Comparison of ENCODE assay signal across 18 cellular contexts in the genomic region with DNA sequence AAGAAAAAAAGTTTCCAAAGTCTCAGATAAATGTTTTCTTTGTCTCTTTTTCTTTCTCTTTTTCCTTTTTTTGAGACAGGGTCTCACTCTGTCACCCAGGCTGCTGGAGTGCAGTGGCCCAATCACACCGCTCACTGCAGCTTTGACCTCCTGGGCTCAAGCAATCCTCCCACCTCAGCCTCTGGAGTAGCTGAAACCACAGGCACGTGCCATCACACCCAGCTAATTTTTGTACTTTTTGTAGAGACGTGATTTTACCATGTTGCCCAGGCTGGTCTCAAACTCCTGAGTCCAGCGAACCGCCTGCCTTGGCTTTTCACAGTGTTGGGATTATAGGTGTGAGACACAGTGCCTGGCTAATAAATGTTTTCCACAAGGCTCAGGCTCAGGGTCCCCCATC. TPM values are rescaled to one million over a fixed set of nuclear protein-coding genes. Genes with fewer than 3 reads are reported as not detected.
DNase-seq lines count a peak whose midpoint lies in the region; ATAC-seq, FAIRE-seq and TF ChIP-seq lines count a peak whose summit lies in the region.
"Had no signal": no experiment of that assay in that cellular context is flagged by ENCODE, and none has a peak within 500 bp of the region (broad histone marks: within the 10 kb centered on the region; RNA-seq: fewer than 3 reads in every experiment).

No MANE protein-coding gene starts in this region.

- H3K9ac ChIP-seq in BLaER1 (no peak overlapping the region), H1 (replicated peaks in 1 of 4; ENCODE audit: extremely low read depth in 1 of 4, low read depth in 3 of 4, low read length in 3 of 4) (no peak overlapping the region), neuronal stem cell (ENCODE audit: low read depth, low read length, poor library complexity) (no peak overlapping the region)

- H2BK120ac ChIP-seq in H1 (replicated peaks; ENCODE audit: low read depth, low read length) (no peak overlapping the region), neuronal stem cell (ENCODE audit: low read depth, low read length) (no peak overlapping the region)

- H3K9me2 ChIP-seq in GM23338 (ENCODE audit: insufficient read depth), result peaks cover 9% of the 10 kb centered on the region; the same call in 1 of the 2 replicates

- H3K36me3 ChIP-seq in BLaER1, result no peaks in the 10 kb centered on the region
- no peaks in the 10 kb centered on the region for H3K36me3 ChIP-seq in GM23338 (ENCODE audit: insufficient read depth)
- no peaks in the 10 kb centered on the region for H3K36me3 ChIP-seq in H1 (ENCODE audit: control insufficient read depth in 2 of 4, insufficient read depth in 4 of 4, low read length in 3 of 4)
- H3K36me3 ChIP-seq in neuronal stem cell (replicated peaks in 1 of 2; ENCODE audit: control insufficient read depth in 2 of 2, insufficient read depth in 2 of 2, low read length in 2 of 2), result no peaks in the 10 kb centered on the region
- H3K36me3 ChIP-seq: HAP-1 had no signal

- H3K23me2 ChIP-seq in H1 (ENCODE audit: low read depth, low read length), result no peaks in the 10 kb centered on the region; the same call in 1 of the 2 replicates

- TF ChIP-seq RAD21 in H1 (IDR thresholded peaks at IDR 0.05 in 1 of 2, conservative IDR thresholded peaks at IDR 0.05 in 1 of 2; ENCODE audit: low read depth in 2 of 2, low read length in 2 of 2), result no peak

- H2AK5ac ChIP-seq in H1 (ENCODE audit: low read depth, low read length) (no peak overlapping the region), neuronal stem cell (ENCODE audit: low read depth, low read length) (no peak overlapping the region)

- H3K27me3 ChIP-seq in BLaER1 (no peaks in the 10 kb centered on the region), GM23338 (ENCODE audit: insufficient read depth) (no peaks in the 10 kb centered on the region), H1 (replicated peaks in 1 of 4; ENCODE audit: control insufficient read depth in 3 of 4, extremely low read depth in 1 of 4, insufficient read depth in 3 of 4, low read length in 3 of 4) (no peaks in the 10 kb centered on the region), neuronal stem cell (ENCODE audit: control insufficient read depth in 3 of 3, insufficient read depth in 3 of 3, low read depth in 1 of 3, low read length in 3 of 3) (peaks cover 0 to 1% (median 0%) of the 10 kb centered on the region in 3 experiments)

- no peak overlapping the region for H3K56ac ChIP-seq in H1 (replicated peaks; ENCODE audit: insufficient read length, low read depth, low read length)

- H2BK5ac ChIP-seq in H1 (ENCODE audit: low read depth, low read length) (0 out of 2 replicates have a peak overlapping the region, but pooled peaks have one; percentile 12), neuronal stem cell (ENCODE audit: low read length) (no peak overlapping the region)

- H2BK20ac ChIP-seq in H1 (ENCODE audit: low read length), result no peak overlapping the region

- H4K8ac ChIP-seq in H1 (ENCODE audit: extremely low read depth, insufficient read depth, low read length) (no peak overlapping the region), neuronal stem cell (ENCODE audit: low read depth, low read length) (no peak overlapping the region)

- POLR2A ChIA-PET in H1 (lab: Charles Lee; ENCODE audit: partially characterized antibody), result interaction anchor here (1.0 kb wide), 1 partner anchor 57 kb away, joined by 3 read pairs; no protein-coding TSS in a partner anchor

- no peaks in the 10 kb centered on the region for H3K79me1 ChIP-seq in H1 (ENCODE audit: low read depth, low read length)
- no peaks in the 10 kb centered on the region for H3K79me1 ChIP-seq in neuronal stem cell (ENCODE audit: low read depth, low read length)

- no peak overlapping the region for H4K91ac ChIP-seq in H1 (replicated peaks; ENCODE audit: insufficient read length, low read length)
- H4K91ac ChIP-seq in neuronal stem cell (ENCODE audit: low read depth, low read length, poor library complexity), result no peak overlapping the region

- CTCF ChIA-PET in H1 (lab: Charles Lee; ENCODE audit: partially characterized antibody), result interaction anchor here (1.1 to 2.6 kb wide), 3 partner anchors 14 to 479 kb away, joined by 3 to 12 read pairs (median 4); no protein-coding TSS in a partner anchor

- FAIRE-seq in H1 (lab: Jason Lieb, UNC), result no peak

- no peak overlapping the region for H4K5ac ChIP-seq in H1 (ENCODE audit: insufficient read length, low read depth, low read length)

- H3K4me2 ChIP-seq in BLaER1 (peak overlapping the region; percentile 81), GM23338 (no peak overlapping the region), H1 (ENCODE audit: insufficient read depth in 1 of 2, low read depth in 2 of 2, low read length in 2 of 2) (no peak overlapping the region), neuronal stem cell (ENCODE audit: insufficient read depth, low read length, poor library complexity, severe bottlenecking) (no peak overlapping the region)

- peaks cover 63% of the 10 kb centered on the region for H3K4me1 ChIP-seq in BLaER1
- no peaks in the 10 kb centered on the region; the same call in 1 of the 2 replicates for H3K4me1 ChIP-seq in GM23338 (ENCODE audit: insufficient read depth)
- H3K4me1 ChIP-seq in H1 (replicated peaks in 1 of 4; ENCODE audit: control insufficient read depth in 3 of 4, insufficient read depth in 4 of 4, low read length in 3 of 4), result peaks cover 0 to 4% (median under 1%) of the 10 kb centered on the region in 4 experiments; a peak in 1 of 7 replicates
- peaks cover 6 to 9% of the 10 kb centered on the region in 2 donors for H3K4me1 ChIP-seq in neuronal stem cell (ENCODE audit: control insufficient read depth in 2 of 2, insufficient read depth in 1 of 2, low read depth in 1 of 2, low read length in 2 of 2)
- H3K4me1 ChIP-seq: Caco-2, HAP-1 had no signal

- TF ChIP-seq CTCF in GM23338 (conservative IDR thresholded peaks at IDR 0.05; ENCODE audit: low read depth in 2 of 2) (no peak), H1 (IDR thresholded peaks at IDR 0.05; ENCODE audit: control extremely low read depth in 1 of 3, insufficient read depth in 1 of 3, low read depth in 1 of 3, low read length in 3 of 3) (no peak)

- peaks cover 3% of the 10 kb centered on the region for H3K27me3 Mint-ChIP-seq in GM23338 (ENCODE audit: insufficient read depth, low read depth, poor library complexity)

- H3K18ac ChIP-seq in H1 (ENCODE audit: extremely low read depth, low read length), result no peak overlapping the region
- H3K18ac ChIP-seq in neuronal stem cell (ENCODE audit: low read length), result no peak overlapping the region

- no peak for TF ChIP-seq POLR2A in H1 (IDR thresholded peaks at IDR 0.05; ENCODE audit: control extremely low read depth in 1 of 2, low read depth in 2 of 2, low read length in 2 of 2)

- no peak for TF ChIP-seq EP300 in H1 (IDR thresholded peaks at IDR 0.05; ENCODE audit: borderline replicate concordance in 1 of 2, low read depth in 2 of 2, low read length in 2 of 2)

- H3K79me2 ChIP-seq in GM23338 (replicated peaks; ENCODE audit: insufficient read depth) (no peaks in the 10 kb centered on the region), H1 (ENCODE audit: control insufficient read depth in 1 of 2, insufficient read depth in 2 of 2, low read length in 2 of 2) (no peaks in the 10 kb centered on the region)

- H2BK15ac ChIP-seq in H1 (ENCODE audit: low read length) (no peak overlapping the region), neuronal stem cell (ENCODE audit: low read length) (no peak overlapping the region)

- H3K23ac ChIP-seq in H1 (ENCODE audit: insufficient read length) (no peak overlapping the region), neuronal stem cell (ENCODE audit: low read depth, low read length, poor library complexity) (no peak overlapping the region)

- no peak overlapping the region for H3K4me3 ChIP-seq in BLaER1
- H3K4me3 ChIP-seq in GM23338, result no peak overlapping the region
- no peak overlapping the region for H3K4me3 ChIP-seq in H1 (ENCODE audit: extremely low read depth in 1 of 4, insufficient read depth in 2 of 4, low read depth in 3 of 4, low read length in 4 of 4)
- no peak overlapping the region for H3K4me3 ChIP-seq in neuronal stem cell (ENCODE audit: low read length in 2 of 2)
- H3K4me3 ChIP-seq: HAP-1 had no signal

- H3F3A ChIP-seq in GM23338 (replicated peaks; ENCODE audit: low read depth), result no peaks in the 10 kb centered on the region

- H3K27ac Mint-ChIP-seq in GM23338, result no peak overlapping the region; the same call in 1 of the 2 replicates
- H3K27ac Mint-ChIP-seq: B cell; CD4-positive, alpha-beta T cell had no signal

- H2AFZ ChIP-seq in GM23338, result peak overlapping the region; percentile 72
- no peak overlapping the region for H2AFZ ChIP-seq in H1 (ENCODE audit: low read length)
- peak overlapping the region; percentile 50 for H2AFZ ChIP-seq in neuronal stem cell (ENCODE audit: low read length)

- ATAC-seq in GM23338, result no peak; the same call in 2 of the 3 replicates

- no peak for DNase-seq in GM23338 (ENCODE audit: low spot score)
- DNase-seq in H1 (ENCODE audit: low read depth in 1 of 2, low spot score in 2 of 2), result no peak
- DNase-seq in neuronal stem cell (ENCODE audit: low spot score), result no peak
- no peak for DNase-seq in HuH-7.5 (ENCODE audit: low spot score)
- no peak for DNase-seq in NCI-H1417 (lab: John Stamatoyannopoulos, UW)
- DNase-seq in NCI-H1092 treated with DMSO at 0.1 percent for 48 hours (lab: John Stamatoyannopoulos, UW), result no peak
- no peak for DNase-seq in HUDEP-2 (lab: John Stamatoyannopoulos, UW; ENCODE audit: unreplicated experiment in 76 of 76)
- DNase-seq: Caco-2; CD4-positive, alpha-beta T cell; DMS79 treated with DMSO at 0.1 percent for 48 hours; GF-D8; GOT3; IMR-90; KBM-7 had no signal

- H3K9me3 Mint-ChIP-seq in GM23338, result no peaks in the 10 kb centered on the region; the same call in 2 of the 3 replicates
- H3K9me3 Mint-ChIP-seq: CD4-positive, alpha-beta T cell had no signal

- H3K36me3 Mint-ChIP-seq in GM23338 (ENCODE audit: low read depth), result no peaks in the 10 kb centered on the region

- H3K4me1 Mint-ChIP-seq in GM23338, result peaks cover 9% of the 10 kb centered on the region
- H3K4me1 Mint-ChIP-seq: B cell had no signal

- H3K4ac ChIP-seq in H1 (replicated peaks; ENCODE audit: insufficient read length, low read depth, low read length) (no peak overlapping the region), neuronal stem cell (ENCODE audit: low read length) (no peak overlapping the region)

- no peak overlapping the region for H3K14ac ChIP-seq in H1 (ENCODE audit: insufficient read length)
- H3K14ac ChIP-seq in neuronal stem cell (ENCODE audit: low read length), result no peak overlapping the region

- 74% methylated on average over 5 of the region's 5 CpGs; no CpG with 5 or more reads in 1 of the 2 experiments for WGBS in H1 (ENCODE audit: extremely low coverage in 1 of 2, insufficient coverage in 1 of 2, insufficient read length in 1 of 2, insufficient replicate concordance in 2 of 2, low coverage in 1 of 2, low lambda C conversion rate in 2 of 2, missing lambda C conversion rate in 1 of 2), 2 experiments
- WGBS in neuronal stem cell (ENCODE audit: extremely low coverage in 2 of 2, insufficient read length in 2 of 2, insufficient replicate concordance in 1 of 2), 2 donors, result no CpG with 5 or more reads among the region's 5 CpGs

- peak overlapping the region; percentile 91 for H3K27ac ChIP-seq in BLaER1
- H3K27ac ChIP-seq in GM23338 (ENCODE audit: low read depth), result no peak overlapping the region
- H3K27ac ChIP-seq in H1 (ENCODE audit: low read depth, low read length), result no peak overlapping the region
- no peak overlapping the region for H3K27ac ChIP-seq in neuronal stem cell (replicated peaks; ENCODE audit: low read length)
- H3K27ac ChIP-seq: C4-2B had no signal

- no peak overlapping the region for H3K4me3 Mint-ChIP-seq in GM23338
- H3K4me3 Mint-ChIP-seq: B cell; CD4-positive, alpha-beta T cell had no signal

- H3K9me3 ChIP-seq in BLaER1, result peaks cover 6% of the 10 kb centered on the region; the same call in 1 of the 2 replicates
- no peaks in the 10 kb centered on the region for H3K9me3 ChIP-seq in H1 (ENCODE audit: insufficient read depth in 2 of 2, low read depth in 1 of 2, low read length in 1 of 2)
- H3K9me3 ChIP-seq in neuronal stem cell (replicated peaks in 1 of 2; ENCODE audit: control insufficient read depth in 2 of 2, insufficient read depth in 1 of 2, low read depth in 1 of 2, low read length in 2 of 2), result no peaks in the 10 kb centered on the region
- H3K9me3 ChIP-seq: Caco-2, HAP-1 had no signal

- H4K20me1 ChIP-seq in BLaER1 (no peaks in the 10 kb centered on the region), GM23338 (replicated peaks; ENCODE audit: insufficient read depth) (no peaks in the 10 kb centered on the region), H1 (replicated peaks in 1 of 2; ENCODE audit: control insufficient read depth in 1 of 2, insufficient read depth in 2 of 2, low read length in 2 of 2) (no peaks in the 10 kb centered on the region)

- H2BK12ac ChIP-seq in H1 (ENCODE audit: low read depth, low read length) (0 out of 2 replicates have a peak overlapping the region, but pooled peaks have one; percentile 62), neuronal stem cell (ENCODE audit: low read length) (no peak overlapping the region)

RNA-seq across cellular contexts. Expression of a gene that starts 53.3 kb away (rescaled TPM):
- total RNA-seq in GM23338 (2014; rRNA removed; shearing (Covaris generic)), result 35.6 and 53.2 TPM in 2 replicates
- 7.8 and 8.5 TPM in 2 replicates for polyA plus RNA-seq in GM23338 (2016; fragmentation: Nextera tagmentation; extraction: Ambion mirVana)
- 33.9 and 34.7 TPM in 2 replicates for total RNA-seq in H1 (2021; fragmentation: NEBNext Ultra II Directional; extraction: Animal tissue kit (Norgen Biotek cat#: 25700))
- 14.1 and 26.8 TPM in 2 replicates for polyA plus RNA-seq in H1 (2011; rRNA removed)
- 20.7 TPM for polyA plus RNA-seq in H1 (2011; cell fraction: cytosol; rRNA removed)
- polyA plus RNA-seq in H1 (2011; cell fraction: nucleus; rRNA removed), result 87.7 TPM
- polyA plus RNA-seq in H1 (2012, experiment 1 of 2), result 19.6 to 26.5 TPM (median 24.3 TPM) in 4 replicates
- polyA plus RNA-seq in H1 (2012, experiment 2 of 2), result 23.5 TPM
- 21.2 TPM for polyA plus RNA-seq in H1 (2013, experiment 1 of 2)
- polyA plus RNA-seq in H1 (2013, experiment 2 of 2), result 21.5 TPM
- 30.5 and 37.0 TPM in 2 replicates for polyA minus RNA-seq in H1 (2011; rRNA and poly(A)+ RNA removed)
- 30.8 TPM for polyA minus RNA-seq in H1 (2011; cell fraction: cytosol; rRNA and poly(A)+ RNA removed)
- polyA minus RNA-seq in H1 (2011; cell fraction: nucleus; rRNA and poly(A)+ RNA removed), result 56.9 TPM
- 19.3 TPM for polyA plus RNA-seq in neuronal stem cell (2013, experiment 1 of 2)
- polyA plus RNA-seq in neuronal stem cell (2013, experiment 2 of 2), result 19.3 TPM
